Comparison of ENCODE assay signal across 26 cellular contexts in genomic region chr6:123747515-123747914, GRCh38. TPM values are rescaled to one million over a fixed set of nuclear protein-coding genes. Genes with fewer than 3 reads are reported as not detected.
"Had no signal": no experiment of that assay in that cellular context is flagged by ENCODE, and none has a peak within 500 bp of the region (broad histone marks: within the 10 kb centered on the region; RNA-seq: fewer than 3 reads in every experiment).

No MANE protein-coding gene starts in this region.

- H3K27ac ChIP-seq: body of pancreas, SJSA1 had no signal

- H3K4me1 ChIP-seq: body of pancreas, SJSA1 had no signal

- H3K4me3 ChIP-seq: body of pancreas, MG63, SJSA1 had no signal

- H3K36me3 Mint-ChIP-seq: activated CD8-positive, alpha-beta memory T cell treated with anti-CD3 and anti-CD28 coated beads, Interleukin-2, amount 10 ng/mL, durations not matched to agents 7 days and 5 days; activated naive CD4-positive, alpha-beta T cell treated with anti-CD3 and anti-CD28 coated beads, Interleukin-2, amount 50 U/mL, for 24 hours; WTC11 had no signal

- H3K27me3 ChIP-seq: body of pancreas, MG63, SJSA1 had no signal

- H3K36me3 ChIP-seq: MG63, SJSA1 had no signal

- H3K4me1 Mint-ChIP-seq: activated CD8-positive, alpha-beta memory T cell treated with anti-CD3 and anti-CD28 coated beads, Interleukin-2, amount 10 ng/mL, durations not matched to agents 7 days and 5 days; activated naive CD4-positive, alpha-beta T cell treated with anti-CD3 and anti-CD28 coated beads, Interleukin-2, amount 50 U/mL, for 24 hours had no signal

- H3K27ac Mint-ChIP-seq: activated CD8-positive, alpha-beta memory T cell treated with anti-CD3 and anti-CD28 coated beads, Interleukin-2, amount 10 ng/mL, durations not matched to agents 7 days and 5 days; activated T-cell treated with anti-CD3 and anti-CD28 coated beads, Interleukin-2, amount 50 U/mL, for 24 hours; activated T-helper 1 cell treated with anti-CD3 and anti-CD28 coated beads, Interleukin-12 subunit alpha, Interleukin-12 subunit beta, Interleukin-2, Interleukin-4 antibody, amounts not matched to agents 30 ng/mL and 10 ng/mL and 1 ng/mL, durations not matched to agents 14 hours and 24 hours and 36 hours; T-helper 1 cell treated with Interleukin-12 subunit alpha and Interleukin-12 subunit beta and Interleukin-4 antibody, amounts not matched to agents 30 μg/mL and 1 μg/mL, for 36 hours; WTC11 had no signal

- H3K4me3 Mint-ChIP-seq: activated CD8-positive, alpha-beta memory T cell treated with anti-CD3 and anti-CD28 coated beads, Interleukin-2, amount 10 ng/mL, durations not matched to agents 7 days and 5 days; activated naive CD4-positive, alpha-beta T cell treated with anti-CD3 and anti-CD28 coated beads, Interleukin-2, amount 50 U/mL, for 24 hours; activated T-cell treated with anti-CD3 and anti-CD28 coated beads, Interleukin-2, amount 50 U/mL, for 24 hours; activated T-helper 1 cell treated with anti-CD3 and anti-CD28 coated beads, Interleukin-12 subunit alpha, Interleukin-12 subunit beta, Interleukin-2, Interleukin-4 antibody, amounts not matched to agents 30 ng/mL and 10 ng/mL and 1 ng/mL, durations not matched to agents 14 hours and 24 hours and 36 hours; T-helper 1 cell treated with Interleukin-12 subunit alpha and Interleukin-12 subunit beta and Interleukin-4 antibody, amounts not matched to agents 30 μg/mL and 1 μg/mL, for 36 hours; WTC11 had no signal

- H3K9me3 ChIP-seq: body of pancreas, MG63, SJSA1 had no signal

- H3K27me3 Mint-ChIP-seq: activated CD8-positive, alpha-beta memory T cell treated with anti-CD3 and anti-CD28 coated beads, Interleukin-2, amount 10 ng/mL, durations not matched to agents 7 days and 5 days; activated naive CD4-positive, alpha-beta T cell treated with anti-CD3 and anti-CD28 coated beads, Interleukin-2, amount 50 U/mL, for 24 hours; activated T-cell treated with anti-CD3 and anti-CD28 coated beads, Interleukin-2, amount 50 U/mL, for 24 hours had no signal

- DNase-seq: activated CD4-positive, alpha-beta T cell treated with anti-CD3 and anti-CD28 coated beads for 48 hours; activated CD4-positive, alpha-beta T cell treated with anti-CD3 and anti-CD28 coated beads, Interleukin-2, amount 50 U/mL, for 48 hours; activated CD4-positive, CD25-positive, alpha-beta regulatory T cell treated with anti-CD3 and anti-CD28 coated beads, Interleukin-2, amount 50 U/mL, for 72 hours; activated CD8-positive, alpha-beta memory T cell treated with anti-CD3 and anti-CD28 coated beads, Interleukin-2, amount 10 ng/mL, durations not matched to agents 7 days and 5 days; activated effector memory CD4-positive, alpha-beta T cell treated with Interleukin-2 at 50 U/mL for 16 hours; activated naive CD4-positive, alpha-beta T cell; activated T-cell treated with anti-CD3 and anti-CD28 coated beads, Interleukin-2, amount 50 U/mL, for 24 hours; aorta; body of pancreas; central memory CD4-positive, alpha-beta T cell; MG63; MV-4-11; NCI-H1092 treated with DMSO at 0.1 percent for 48 hours; NCI-H1417 treated with DMSO at 0.1 percent for 48 hours; NCI-H1694; NCI-H2029; NCI-H2107; NCI-H524 treated with DMSO at 0.1 percent for 48 hours; NCI-H748 treated with DMSO at 0.1 percent for 48 hours; NK-92 treated with Interleukin-12 subunit alpha and Interleukin-12 subunit beta, amount 100 ng/mL, for 24 hours; SHP77 had no signal

RNA-seq across cellular contexts. Expression of gene NKAIN2, which starts 56.1 kb away (rescaled TPM):
- total RNA-seq: activated CD8-positive, alpha-beta memory T cell treated with anti-CD3 and anti-CD28 coated beads, Interleukin-2, amount 10 ng/mL, durations not matched to agents 7 days and 5 days; activated T-helper 1 cell treated with anti-CD3 and anti-CD28 coated beads, Interleukin-12 subunit alpha, Interleukin-12 subunit beta, Interleukin-2, Interleukin-4 antibody, amounts not matched to agents 30 ng/mL and 10 ng/mL and 1 ng/mL, durations not matched to agents 14 hours and 24 hours and 36 hours; body of pancreas; SJSA1 had no signal
